8 cellular contexts compared by ENCODE assay signal in the genomic region with DNA sequence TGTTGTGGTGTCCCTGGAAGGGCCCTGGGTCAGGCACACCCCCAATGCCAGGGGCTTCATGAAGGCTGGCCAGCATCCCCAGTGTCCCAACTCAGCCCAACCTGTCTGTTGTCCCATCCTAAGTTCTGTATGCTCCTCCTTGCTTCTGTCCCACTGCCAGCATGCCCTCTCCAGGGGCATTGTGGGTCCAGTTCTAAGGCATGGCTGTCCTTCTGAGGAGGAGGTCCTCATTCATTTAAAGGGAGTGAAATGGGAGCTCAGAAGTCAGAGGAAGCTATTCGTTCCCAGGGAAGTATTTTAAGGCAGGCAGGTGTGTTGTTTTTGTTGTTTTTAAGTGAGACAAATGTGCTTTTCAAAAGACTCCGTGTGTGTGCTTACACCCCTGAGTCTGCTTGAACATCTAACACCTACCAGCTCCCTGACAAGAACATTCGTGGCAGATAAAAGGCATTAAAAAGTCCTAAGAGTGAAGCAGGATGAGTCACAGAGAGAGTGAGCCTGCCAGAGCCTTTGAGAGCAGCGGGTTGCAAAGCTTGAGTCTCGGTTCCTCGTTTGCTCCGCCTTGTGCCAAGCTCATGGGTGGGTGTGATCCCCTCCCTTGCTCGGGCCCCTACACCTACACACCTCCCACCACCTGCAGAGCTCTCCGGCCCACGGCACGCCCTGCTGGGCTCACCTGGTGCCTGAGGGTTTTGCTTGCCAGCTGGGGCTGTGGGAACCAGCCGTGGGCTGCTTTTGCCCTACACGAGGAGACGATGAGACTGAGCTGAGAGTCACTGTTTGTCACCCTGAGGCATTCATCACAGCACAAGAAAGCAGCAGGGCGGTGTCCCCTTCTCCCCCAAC.
A peak's percentile ranks its signal among the peaks of the same experiment; 100 is the strongest.
DNase-seq lines count a peak whose midpoint lies in the region; ATAC-seq and TF ChIP-seq lines count a peak whose summit lies in the region.

No MANE protein-coding gene starts in this region.

- H3K4me3 Mint-ChIP-seq in activated CD4-positive, alpha-beta T cell treated with anti-CD3 and anti-CD28 coated beads, Interleukin-2, amount 10 ng/mL, durations not matched to agents 24 days and 14 days = peak overlapping the region; percentile 52
- H3K4me3 Mint-ChIP-seq in stimulated activated effector memory CD8-positive, alpha-beta T cell treated with anti-CD3 and anti-CD28 coated beads, Interleukin-12 subunit alpha, Interleukin-12 subunit beta, amount 100 ng/mL, for 72 hours = no peak overlapping the region

- no peak overlapping the region for H3K27ac ChIP-seq in foreskin keratinocyte
- H3K27ac ChIP-seq in gastrocnemius medialis = no peak overlapping the region

- H3K9me3 Mint-ChIP-seq in activated CD4-positive, alpha-beta T cell treated with anti-CD3 and anti-CD28 coated beads, Interleukin-2, amount 10 ng/mL, durations not matched to agents 24 days and 14 days = no peaks in the 10 kb centered on the region
- no peaks in the 10 kb centered on the region for H3K9me3 Mint-ChIP-seq in stimulated activated effector memory CD8-positive, alpha-beta T cell treated with anti-CD3 and anti-CD28 coated beads, Interleukin-12 subunit alpha, Interleukin-12 subunit beta, amount 100 ng/mL, for 72 hours

- no peaks in the 10 kb centered on the region for H3K36me3 ChIP-seq in gastrocnemius medialis

- no peak for TF ChIP-seq POLR2A in gastrocnemius medialis (IDR thresholded peaks at IDR 0.05)

- peaks cover 5% of the 10 kb centered on the region for H3K27me3 Mint-ChIP-seq in activated CD4-positive, alpha-beta T cell treated with anti-CD3 and anti-CD28 coated beads, Interleukin-2, amount 10 ng/mL, durations not matched to agents 24 days and 14 days

- intact Hi-C loops in activated CD4-positive, alpha-beta T cell treated with anti-CD3 and anti-CD28 coated beads, Interleukin-2, amount 10 ng/mL, durations not matched to agents 24 days and 14 days (cut with micrococcal nuclease) = no loop called here
- intact Hi-C loops in gastrocnemius medialis (cut with DNase I; ENCODE audit: low total_unique reads) = no loop called here

- H3K4me3 ChIP-seq in gastrocnemius medialis = no peak overlapping the region

- peak; percentile 94 for ATAC-seq in GM19452 (IDR thresholded peaks at IDR 0.05; ENCODE audit: unreplicated experiment)
- peak; percentile 92 for ATAC-seq in HG03354 (IDR thresholded peaks at IDR 0.05; ENCODE audit: poor library complexity, severe bottlenecking, unreplicated experiment)
- ATAC-seq in foreskin keratinocyte = peak; percentile 92
- ATAC-seq in stimulated activated effector memory CD8-positive, alpha-beta T cell treated with anti-CD3 and anti-CD28 coated beads, Interleukin-12 subunit alpha, Interleukin-12 subunit beta, amount 100 ng/mL, for 72 hours = peak; percentile 58
- ATAC-seq in gastrocnemius medialis = no peak

- in situ Hi-C loops in gastrocnemius medialis (cut with MboI; ENCODE audit: low sequenced_read_pairs in 4 of 4) = no loop called here

- DNase-seq in Daoy (ENCODE audit: low read depth) (peak; percentile 50), foreskin keratinocyte (peak; percentile 43 to 67), NCI-H2196 (lab: John Stamatoyannopoulos, UW; ENCODE audit: unreplicated experiment) (no peak), gastrocnemius medialis (no peak)
- peak; percentile 69 for DNase-seq in activated CD4-positive, alpha-beta T cell treated with anti-CD3 and anti-CD28 coated beads, Interleukin-2, amount 10 ng/mL, durations not matched to agents 24 days and 14 days
- DNase-seq in stimulated activated effector memory CD8-positive, alpha-beta T cell treated with anti-CD3 and anti-CD28 coated beads, Interleukin-12 subunit alpha, Interleukin-12 subunit beta, amount 100 ng/mL, for 72 hours (ENCODE audit: low spot score in 2 of 2) = no peak

- H3K27me3 ChIP-seq in foreskin keratinocyte (no peaks in the 10 kb centered on the region), gastrocnemius medialis (peaks cover 4 to 25% (median 10%) of the 10 kb centered on the region in 3 donors)

- peak overlapping the region; percentile 16 for H3K27ac Mint-ChIP-seq in activated CD4-positive, alpha-beta T cell treated with anti-CD3 and anti-CD28 coated beads, Interleukin-2, amount 10 ng/mL, durations not matched to agents 24 days and 14 days
- H3K27ac Mint-ChIP-seq in stimulated activated effector memory CD8-positive, alpha-beta T cell treated with anti-CD3 and anti-CD28 coated beads, Interleukin-12 subunit alpha, Interleukin-12 subunit beta, amount 100 ng/mL, for 72 hours = no peak overlapping the region

- H3K9me3 ChIP-seq in gastrocnemius medialis = no peaks in the 10 kb centered on the region

- H3K4me1 ChIP-seq in foreskin keratinocyte (peaks cover 4% of the 10 kb centered on the region), gastrocnemius medialis (no peaks in the 10 kb centered on the region)

- TF ChIP-seq CTCF in foreskin keratinocyte (conservative IDR thresholded peaks at IDR 0.05) (no peak), gastrocnemius medialis (IDR thresholded peaks at IDR 0.05 in 4 of 5, conservative IDR thresholded peaks at IDR 0.05 in 1 of 5) (no peak)

- no peaks in the 10 kb centered on the region for H3K36me3 Mint-ChIP-seq in activated CD4-positive, alpha-beta T cell treated with anti-CD3 and anti-CD28 coated beads, Interleukin-2, amount 10 ng/mL, durations not matched to agents 24 days and 14 days (ENCODE audit: low read depth)
- no peaks in the 10 kb centered on the region for H3K36me3 Mint-ChIP-seq in stimulated activated effector memory CD8-positive, alpha-beta T cell treated with anti-CD3 and anti-CD28 coated beads, Interleukin-12 subunit alpha, Interleukin-12 subunit beta, amount 100 ng/mL, for 72 hours

- peaks cover 24% of the 10 kb centered on the region for H3K4me1 Mint-ChIP-seq in activated CD4-positive, alpha-beta T cell treated with anti-CD3 and anti-CD28 coated beads, Interleukin-2, amount 10 ng/mL, durations not matched to agents 24 days and 14 days
- H3K4me1 Mint-ChIP-seq in stimulated activated effector memory CD8-positive, alpha-beta T cell treated with anti-CD3 and anti-CD28 coated beads, Interleukin-12 subunit alpha, Interleukin-12 subunit beta, amount 100 ng/mL, for 72 hours = peaks cover 6% of the 10 kb centered on the region

Comparison
In these comparisons a context has a peak if more than half of its experiments do, and no peak if none do; other contexts are left out.
1. DNase-seq: peak in Daoy (single experiment), activated CD4-positive, alpha-beta T cell treated with anti-CD3 and anti-CD28 coated beads, Interleukin-2, amount 10 ng/mL, durations not matched to agents 24 days and 14 days (single experiment) and foreskin keratinocyte (2 of 2); none in stimulated activated effector memory CD8-positive, alpha-beta T cell treated with anti-CD3 and anti-CD28 coated beads, Interleukin-12 subunit alpha, Interleukin-12 subunit beta, amount 100 ng/mL, for 72 hours (0 of 2), NCI-H2196 (single experiment) and gastrocnemius medialis (0 of 2).
2. ATAC-seq: peak in GM19452 (single experiment), HG03354 (single experiment), foreskin keratinocyte (single experiment) and stimulated activated effector memory CD8-positive, alpha-beta T cell treated with anti-CD3 and anti-CD28 coated beads, Interleukin-12 subunit alpha, Interleukin-12 subunit beta, amount 100 ng/mL, for 72 hours (single experiment); none in gastrocnemius medialis (0 of 2).